16 cellular contexts compared by ENCODE assay signal in genomic region chr11:22923561-22923960, GRCh38.
A peak's percentile ranks its signal among the peaks of the same experiment; 100 is the strongest.
DNase-seq lines count a peak whose midpoint lies in the region; ATAC-seq and TF ChIP-seq lines count a peak whose summit lies in the region.
"Had no signal": no experiment of that assay in that cellular context is flagged by ENCODE, and none has a peak within 500 bp of the region (broad histone marks: within the 10 kb centered on the region; RNA-seq: fewer than 3 reads in every experiment).

No MANE protein-coding gene starts in this region.

- no peaks in the 10 kb centered on the region for H3K9me3 Mint-ChIP-seq in endodermal cell
- no peaks in the 10 kb centered on the region for H3K9me3 Mint-ChIP-seq in mesothelial cell of epicardium
- H3K9me3 Mint-ChIP-seq in activated naive CD8-positive, alpha-beta T cell treated with anti-CD3 and anti-CD28 coated beads for 36 hours: no peaks in the 10 kb centered on the region
- H3K9me3 Mint-ChIP-seq: CD4-positive, alpha-beta T cell; HFFc6; IgD-negative memory B cell had no signal

- H3K27ac Mint-ChIP-seq in endodermal cell (peak overlapping the region; percentile 93), mesothelial cell of epicardium (peak overlapping the region; percentile 52)
- no peak overlapping the region for H3K27ac Mint-ChIP-seq in activated naive CD8-positive, alpha-beta T cell treated with anti-CD3 and anti-CD28 coated beads for 36 hours
- H3K27ac Mint-ChIP-seq: B cell; CD4-positive, alpha-beta T cell; HFFc6; IgD-negative memory B cell had no signal

- no peaks in the 10 kb centered on the region for H3K27me3 Mint-ChIP-seq in endodermal cell (ENCODE audit: insufficient read depth)
- no peaks in the 10 kb centered on the region for H3K27me3 Mint-ChIP-seq in mesothelial cell of epicardium (ENCODE audit: low read depth)
- no peaks in the 10 kb centered on the region for H3K27me3 Mint-ChIP-seq in activated naive CD8-positive, alpha-beta T cell treated with anti-CD3 and anti-CD28 coated beads for 36 hours
- H3K27me3 Mint-ChIP-seq: B cell; CD4-positive, alpha-beta T cell; IgD-negative memory B cell had no signal

- H3K9ac ChIP-seq in endodermal cell (ENCODE audit: extremely low read depth, low read length, poor library complexity, severe bottlenecking): peak overlapping the region; percentile 70

- TF ChIP-seq POLR2A in gastrocnemius medialis (IDR thresholded peaks at IDR 0.05): no peak

- intact Hi-C loops in gastrocnemius medialis (cut with DNase I; ENCODE audit: low total_unique reads): no loop called here

- no peak for ATAC-seq in gastrocnemius medialis

- TF ChIP-seq CTCF in LNCaP clone FGC (IDR thresholded peaks at IDR 0.05; ENCODE audit: control insufficient read depth, extremely low read depth, insufficient read depth) (no peak), endodermal cell (conservative IDR thresholded peaks at IDR 0.05) (no peak), mesothelial cell of epicardium (IDR thresholded peaks at IDR 0.05; ENCODE audit: unreplicated experiment) (no peak), gastrocnemius medialis (IDR thresholded peaks at IDR 0.05 in 4 of 5, conservative IDR thresholded peaks at IDR 0.05 in 1 of 5) (no peak)

- in situ Hi-C loops in gastrocnemius medialis (cut with MboI; ENCODE audit: low sequenced_read_pairs in 4 of 4): no loop called here

- H3K4me1 ChIP-seq in endodermal cell (ENCODE audit: control insufficient read depth, insufficient read depth, low read length) (peaks cover 7% of the 10 kb centered on the region), gastrocnemius medialis (no peaks in the 10 kb centered on the region)

- H3K4me3 ChIP-seq in LNCaP clone FGC (ENCODE audit: low read depth, low read length) (peak overlapping the region; percentile 55), endodermal cell (ENCODE audit: low read length) (peak overlapping the region; percentile 82), gastrocnemius medialis (no peak overlapping the region)

- 73 to 100% methylated on average over 1 of the region's 1 CpG for WGBS in endodermal cell (ENCODE audit: insufficient coverage in 1 of 2, insufficient read length in 1 of 2), 2 experiments

- no peaks in the 10 kb centered on the region for H3K9me3 ChIP-seq in endodermal cell (ENCODE audit: control insufficient read depth, low read length)
- H3K9me3 ChIP-seq in gastrocnemius medialis: no peaks in the 10 kb centered on the region

- H3K27ac ChIP-seq in endodermal cell (ENCODE audit: low read depth, low read length) (no peak overlapping the region), gastrocnemius medialis (no peak overlapping the region)

- H3K27me3 ChIP-seq in endodermal cell (ENCODE audit: control insufficient read depth, insufficient read depth, low read length, poor library complexity, severe bottlenecking) (no peaks in the 10 kb centered on the region), gastrocnemius medialis (no peaks in the 10 kb centered on the region)

- DNase-seq in DMS53 (lab: John Stamatoyannopoulos, UW) (peak; percentile 66), LNCaP clone FGC (ENCODE audit: low read depth) (peak; percentile 97), endodermal cell (no peak), mesothelial cell of epicardium (ENCODE audit: low spot score in 2 of 2, unreplicated experiment in 2 of 2) (no peak), gastrocnemius medialis (no peak), GDM1 (lab: John Stamatoyannopoulos, UW) (no peak), dedifferentiated amniotic fluid mesenchymal stem cell (ENCODE audit: extremely low spot score) (no peak)
- DNase-seq in activated naive CD8-positive, alpha-beta T cell treated with anti-CD3 and anti-CD28 coated beads for 36 hours: no peak
- DNase-seq: C1 segment of cervical spinal cord; Calu3; CD4-positive, alpha-beta T cell; DMS153; HCEC 1CT; HFFc6 had no signal

- peak overlapping the region; percentile 71 for H3K4me3 Mint-ChIP-seq in endodermal cell
- no peak overlapping the region for H3K4me3 Mint-ChIP-seq in mesothelial cell of epicardium
- no peak overlapping the region for H3K4me3 Mint-ChIP-seq in activated naive CD8-positive, alpha-beta T cell treated with anti-CD3 and anti-CD28 coated beads for 36 hours
- H3K4me3 Mint-ChIP-seq: B cell; CD4-positive, alpha-beta T cell; HFFc6; IgD-negative memory B cell had no signal

- H3K4me1 Mint-ChIP-seq in endodermal cell: peaks cover 47% of the 10 kb centered on the region
- peaks cover 65% of the 10 kb centered on the region for H3K4me1 Mint-ChIP-seq in mesothelial cell of epicardium
- peaks cover 5% of the 10 kb centered on the region for H3K4me1 Mint-ChIP-seq in activated naive CD8-positive, alpha-beta T cell treated with anti-CD3 and anti-CD28 coated beads for 36 hours

- H3K36me3 Mint-ChIP-seq in endodermal cell (ENCODE audit: low read depth) (peaks cover 1% of the 10 kb centered on the region), mesothelial cell of epicardium (no peaks in the 10 kb centered on the region)
- H3K36me3 Mint-ChIP-seq in activated naive CD8-positive, alpha-beta T cell treated with anti-CD3 and anti-CD28 coated beads for 36 hours: no peaks in the 10 kb centered on the region
- H3K36me3 Mint-ChIP-seq: IgD-negative memory B cell had no signal

- H3K36me3 ChIP-seq in endodermal cell (ENCODE audit: control insufficient read depth, insufficient read depth, low read length) (no peaks in the 10 kb centered on the region), gastrocnemius medialis (no peaks in the 10 kb centered on the region)

Comparison
In these comparisons a context has a peak if more than half of its experiments do, and no peak if none do; other contexts are left out.
1. DNase-seq: peak in DMS53 (single experiment) and LNCaP clone FGC (single experiment); none in endodermal cell (single experiment), mesothelial cell of epicardium (0 of 2), gastrocnemius medialis (0 of 2), GDM1 (single experiment), dedifferentiated amniotic fluid mesenchymal stem cell (single experiment) and activated naive CD8-positive, alpha-beta T cell treated with anti-CD3 and anti-CD28 coated beads for 36 hours (single experiment).
2. H3K4me3 ChIP-seq: peak in LNCaP clone FGC (single experiment) and endodermal cell (single experiment); none in gastrocnemius medialis (0 of 4).